ENCODE assay signal across 17 cellular contexts in the genomic region with DNA sequence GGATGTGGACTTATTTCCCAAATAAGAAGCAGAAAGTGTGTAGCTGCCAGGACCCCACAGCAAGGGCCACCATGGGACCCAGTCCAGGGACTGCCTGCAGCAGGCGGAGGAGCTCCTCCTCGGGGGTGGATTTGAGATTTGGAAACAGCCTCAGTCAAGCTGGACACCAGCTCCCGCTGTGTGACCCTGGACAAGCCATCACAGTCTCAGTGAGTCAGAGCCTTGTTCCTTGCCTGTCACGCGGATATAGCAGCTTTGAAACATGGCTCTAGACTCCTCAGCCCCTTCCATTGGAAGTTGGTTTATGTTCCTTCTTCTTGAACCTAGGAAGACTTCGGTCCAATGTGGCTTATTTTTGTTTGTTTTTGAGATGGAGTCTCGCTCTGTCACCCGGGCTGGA. TPM values are rescaled to one million over a fixed set of nuclear protein-coding genes. Genes with fewer than 3 reads are reported as not detected.
"Had no signal": no experiment of that assay in that cellular context is flagged by ENCODE, and none has a peak within 500 bp of the region (broad histone marks: within the 10 kb centered on the region; RNA-seq: fewer than 3 reads in every experiment).

No MANE protein-coding gene starts in this region.

- ATAC-seq: body of pancreas, left ventricle myocardium superior had no signal

- H3K4me3 Mint-ChIP-seq: activated B cell treated with CpG ODN at 0.5 μM for 24 hours; activated CD4-positive, alpha-beta T cell treated with anti-CD3 and anti-CD28 coated beads, Interleukin-2, amount 10 ng/mL, durations not matched to agents 7 days and 5 days; activated naive CD4-positive, alpha-beta T cell treated with anti-CD3 and anti-CD28 coated beads, Interleukin-2, amount 50 U/mL, for 24 hours; dendritic cell treated with granulocyte-macrophage colony-stimulating factor and Interleukin-4, amounts not matched to agents 40 ng/mL and 50 ng/mL, for 4 days had no signal

- H3K4me1 ChIP-seq: body of pancreas had no signal

- H3K27ac ChIP-seq: body of pancreas had no signal

- H3K36me3 Mint-ChIP-seq: activated naive CD4-positive, alpha-beta T cell treated with anti-CD3 and anti-CD28 coated beads, Interleukin-2, amount 50 U/mL, for 24 hours had no signal

- H3K27ac Mint-ChIP-seq: activated B cell treated with CpG ODN at 0.5 μM for 24 hours; activated naive CD4-positive, alpha-beta T cell treated with anti-CD3 and anti-CD28 coated beads, Interleukin-2, amount 50 U/mL, for 24 hours; dendritic cell treated with granulocyte-macrophage colony-stimulating factor and Interleukin-4, amounts not matched to agents 40 ng/mL and 50 ng/mL, for 4 days had no signal

- H3K9me3 ChIP-seq: body of pancreas had no signal

- H3K27me3 Mint-ChIP-seq: activated naive CD4-positive, alpha-beta T cell treated with anti-CD3 and anti-CD28 coated beads, Interleukin-2, amount 50 U/mL, for 24 hours had no signal

- H3K9me3 Mint-ChIP-seq: activated B cell treated with CpG ODN at 0.5 μM for 24 hours; activated CD4-positive, alpha-beta T cell treated with anti-CD3 and anti-CD28 coated beads, Interleukin-2, amount 10 ng/mL, durations not matched to agents 7 days and 5 days; activated naive CD4-positive, alpha-beta T cell treated with anti-CD3 and anti-CD28 coated beads, Interleukin-2, amount 50 U/mL, for 24 hours; dendritic cell treated with granulocyte-macrophage colony-stimulating factor and Interleukin-4, amounts not matched to agents 40 ng/mL and 50 ng/mL, for 4 days had no signal

- DNase-seq: activated B cell treated with CpG ODN at 0.5 μM for 24 hours; activated CD4-positive, alpha-beta T cell treated with anti-CD3 and anti-CD28 coated beads, Interleukin-2, amount 10 ng/mL, durations not matched to agents 7 days and 5 days; activated T-cell treated with anti-CD3 and anti-CD28 coated beads, Interleukin-2, amount 50 U/mL, for 1 hour; amniotic stem cell; body of pancreas; central memory CD4-positive, alpha-beta T cell; erythroblast; hippocampal formation; left ventricle myocardium superior; retina had no signal

- H3K4me2 ChIP-seq: smooth muscle cell had no signal

- H3K4me3 ChIP-seq: body of pancreas, smooth muscle cell had no signal

- H3K27me3 ChIP-seq: body of pancreas had no signal

RNA-seq across cellular contexts. Expression of a gene that starts 12.5 kb away (rescaled TPM):
- total RNA-seq: activated B cell treated with CpG ODN at 0.5 μM for 24 hours; activated CD4-positive, alpha-beta T cell treated with anti-CD3 and anti-CD28 coated beads, Interleukin-2, amount 10 ng/mL, durations not matched to agents 7 days and 5 days; activated CD8-positive, alpha-beta memory T cell treated with anti-CD3 and anti-CD28 coated beads for 36 hours; left ventricle myocardium superior; myocyte; smooth muscle cell; T-helper 1 cell treated with Interleukin-12 subunit alpha and Interleukin-12 subunit beta and Interleukin-4 antibody, amounts not matched to agents 30 ng/mL and 1 ng/mL, for 36 hours had no signal
- polyA plus RNA-seq: smooth muscle cell had no signal

RNA-seq across cellular contexts. Expression of a gene that starts 25.4 kb away (rescaled TPM):
- total RNA-seq: left ventricle myocardium superior, urinary bladder had no signal
